ENCODE assay signal across 2 cellular contexts in genomic region chr11:27315816-27316215, GRCh38.
TF ChIP-seq lines count a peak whose summit lies in the region.

No MANE protein-coding gene starts in this region.

TF ChIP-seq in SK-N-SH treated with all-trans-retinoic acid at 6 μM for 48 hours, 23 proteins besides CTCF, POLR2A, EP300 and RAD21:
- TF ChIP-seq POU6F1 (CRISPR knock-in tag; IDR thresholded peaks at IDR 0.05; ENCODE audit: borderline replicate concordance, low read depth) (no peak), PPARA (CRISPR knock-in tag; IDR thresholded peaks at IDR 0.05; ENCODE audit: borderline replicate concordance) (no peak), ISL1 (CRISPR knock-in tag; IDR thresholded peaks at IDR 0.05) (no peak), CREB5 (CRISPR knock-in tag; IDR thresholded peaks at IDR 0.05; ENCODE audit: low read depth) (no peak), ZFP3 (CRISPR knock-in tag; IDR thresholded peaks at IDR 0.05) (no peak), GLIS3 (CRISPR knock-in tag; IDR thresholded peaks at IDR 0.05) (no peak), PATZ1 (CRISPR knock-in tag; IDR thresholded peaks at IDR 0.05; ENCODE audit: borderline replicate concordance) (no peak), ZFP30 (CRISPR knock-in tag; IDR thresholded peaks at IDR 0.05) (no peak), ZNF565 (CRISPR knock-in tag; conservative IDR thresholded peaks at IDR 0.05; ENCODE audit: low read depth) (no peak), OSR1 (CRISPR knock-in tag; IDR thresholded peaks at IDR 0.05) (no peak), CSDC2 (CRISPR knock-in tag; IDR thresholded peaks at IDR 0.05) (no peak), ESRRG (CRISPR knock-in tag; IDR thresholded peaks at IDR 0.05) (no peak)

TF ChIP-seq in WTC11, 78 proteins besides CTCF, POLR2A, EP300 and RAD21 (continued from another document):
- TF ChIP-seq ATF6 (CRISPR knock-in tag; IDR thresholded peaks at IDR 0.05): no peak
